Comparison of ENCODE assay signal across 8 cellular contexts in genomic region chr10:11225935-11226334, GRCh38.
DNase-seq lines count a peak whose midpoint lies in the region; ATAC-seq lines count a peak whose summit lies in the region.

No MANE protein-coding gene starts in this region.

- peak; percentile 87 for DNase-seq in SIG-M5 (lab: John Stamatoyannopoulos, UW)
- peak; percentile 39 to 62 (median 54) for DNase-seq in effector memory CD4-positive, alpha-beta T cell
- peak; percentile 39 for DNase-seq in stimulated activated CD8-positive, alpha-beta memory T cell treated with anti-CD3 and anti-CD28 coated beads, Interleukin-12 subunit alpha, Interleukin-12 subunit beta, amount 100 ng/mL, for 24 hours (ENCODE audit: extremely low read depth)
- DNase-seq in NCI-H526 (lab: John Stamatoyannopoulos, UW), result no peak
- DNase-seq in substantia nigra (lab: John Stamatoyannopoulos, UW), result no peak
- no peak for DNase-seq in HuH-7.5 (ENCODE audit: low spot score)

- H3K36me3 ChIP-seq in effector memory CD4-positive, alpha-beta T cell (ENCODE audit: control insufficient read depth, insufficient read depth, low read length), result peaks cover 37% of the 10 kb centered on the region

- H3K9me3 ChIP-seq in effector memory CD4-positive, alpha-beta T cell (ENCODE audit: control insufficient read depth, low read length), result no peaks in the 10 kb centered on the region

- no peaks in the 10 kb centered on the region for H3K27me3 ChIP-seq in effector memory CD4-positive, alpha-beta T cell (replicated peaks; ENCODE audit: control insufficient read depth, insufficient read depth, low read length, poor library complexity, severe bottlenecking)

- peak overlapping the region; percentile 12 for H3K4me3 ChIP-seq in effector memory CD4-positive, alpha-beta T cell (ENCODE audit: insufficient read depth, low read depth, low read length, poor library complexity, severe bottlenecking)

- peaks cover 53% of the 10 kb centered on the region for H3K4me1 ChIP-seq in effector memory CD4-positive, alpha-beta T cell (ENCODE audit: control insufficient read depth, insufficient read depth, low read length, poor library complexity, severe bottlenecking)

- peak overlapping the region; percentile 61 for H3K27ac ChIP-seq in effector memory CD4-positive, alpha-beta T cell (ENCODE audit: insufficient read depth, low read length, poor library complexity, severe bottlenecking)
- no peak overlapping the region for H3K27ac ChIP-seq in substantia nigra (ENCODE audit: low read depth, low read length, poor library complexity, severe bottlenecking)

- ATAC-seq in GM18867 (IDR thresholded peaks at IDR 0.05; ENCODE audit: unreplicated experiment), result peak; percentile 38
- peak; percentile 38 for ATAC-seq in HG02884 (IDR thresholded peaks at IDR 0.05; ENCODE audit: unreplicated experiment)

Comparison
In these comparisons a context has a peak if more than half of its experiments do, and no peak if none do; other contexts are left out.
1. DNase-seq: peak in SIG-M5 (single experiment), effector memory CD4-positive, alpha-beta T cell (3 of 3) and stimulated activated CD8-positive, alpha-beta memory T cell treated with anti-CD3 and anti-CD28 coated beads, Interleukin-12 subunit alpha, Interleukin-12 subunit beta, amount 100 ng/mL, for 24 hours (single experiment); none in NCI-H526 (0 of 2), substantia nigra (0 of 49) and HuH-7.5 (single experiment).